15 cellular contexts compared by ENCODE assay signal in genomic region chr1:178932966-178933603, GRCh38.
DNase-seq lines count a peak whose midpoint lies in the region; ATAC-seq and TF ChIP-seq lines count a peak whose summit lies in the region.
"Had no signal": no experiment of that assay in that cellular context is flagged by ENCODE, and none has a peak within 500 bp of the region (broad histone marks: within the 10 kb centered on the region; RNA-seq: fewer than 3 reads in every experiment).

No MANE protein-coding gene starts in this region.

- WGBS in body of pancreas, 2 donors: 78 to 82% methylated on average over 5 of the region's 5 CpGs

- H3K27me3 Mint-ChIP-seq in osteocyte (ENCODE audit: unreplicated experiment): peaks cover 4% of the 10 kb centered on the region
- H3K27me3 Mint-ChIP-seq: CD4-positive, alpha-beta T cell had no signal

- no peak for TF ChIP-seq POLR2A in body of pancreas (IDR thresholded peaks at IDR 0.05)

- ATAC-seq in body of pancreas (peak; percentile 19), left cardiac atrium (peak; percentile 19 to 47), upper lobe of right lung (no peak), HG03039 (IDR thresholded peaks at IDR 0.05; ENCODE audit: unreplicated experiment) (no peak)

- peaks cover 61% of the 10 kb centered on the region for H3K4me1 Mint-ChIP-seq in osteocyte (ENCODE audit: unreplicated experiment)

- DNase-seq in body of pancreas (peak in 1 of 4 donors; percentile 21), left cardiac atrium (no peak), osteocyte (ENCODE audit: extremely low spot score, unreplicated experiment) (no peak), upper lobe of right lung (no peak), GM19238 (ENCODE audit: insufficient read length, low spot score) (no peak)
- DNase-seq in stimulated activated CD4-positive, alpha-beta T cell treated with anti-CD3 and anti-CD28 coated beads, Interleukin-2, amount 100 ng/mL, for 48 hours: no peak
- DNase-seq: activated CD8-positive, alpha-beta memory T cell treated with anti-CD3 and anti-CD28 coated beads for 24 hours; activated effector memory CD4-positive, alpha-beta T cell treated with anti-CD3 and anti-CD28 coated beads, Interleukin-2, amount 50 U/mL, for 16 hours; CD4-positive, alpha-beta T cell; NCI-H187 treated with DMSO at 0.1 percent for 48 hours; NCI-H510A; SK-N-SH had no signal

- H3K9me3 Mint-ChIP-seq in osteocyte (ENCODE audit: unreplicated experiment): no peaks in the 10 kb centered on the region
- H3K9me3 Mint-ChIP-seq: CD4-positive, alpha-beta T cell; HFFc6 had no signal

- no peaks in the 10 kb centered on the region for H3K9me3 ChIP-seq in body of pancreas
- H3K9me3 ChIP-seq in upper lobe of right lung: no peaks in the 10 kb centered on the region
- H3K9me3 ChIP-seq: neutrophil, SK-N-SH had no signal

- H3K27ac ChIP-seq in body of pancreas (peak overlapping the region in 1 of 4 donors; percentile 36), upper lobe of right lung (peak overlapping the region; percentile 77)
- H3K27ac ChIP-seq: neutrophil had no signal

- intact Hi-C loops in body of pancreas (cut with DNase I): no loop called here
- intact Hi-C loops in left cardiac atrium (cut with DNase I): no loop called here
- intact Hi-C loops in upper lobe of right lung (cut with DNase I): no loop called here

- TF ChIP-seq CTCF in body of pancreas (IDR thresholded peaks at IDR 0.05) (no peak), osteocyte (IDR thresholded peaks at IDR 0.05) (no peak), upper lobe of right lung (IDR thresholded peaks at IDR 0.05) (no peak)

- peak overlapping the region; percentile 93 for H3K27ac Mint-ChIP-seq in osteocyte (ENCODE audit: unreplicated experiment)
- H3K27ac Mint-ChIP-seq: CD4-positive, alpha-beta T cell; HFFc6 had no signal

- H3K36me3 ChIP-seq in body of pancreas (replicated peaks in 1 of 2; ENCODE audit: insufficient read depth in 1 of 2, low read depth in 2 of 2) (no peaks in the 10 kb centered on the region), upper lobe of right lung (no peaks in the 10 kb centered on the region)
- H3K36me3 ChIP-seq: neutrophil had no signal

- H3K4me1 ChIP-seq in body of pancreas (no peaks in the 10 kb centered on the region), upper lobe of right lung (peaks cover 22% of the 10 kb centered on the region)

- H3K4me3 ChIP-seq in body of pancreas (no peak overlapping the region), upper lobe of right lung (no peak overlapping the region)

- H3K36me3 Mint-ChIP-seq in osteocyte (ENCODE audit: unreplicated experiment): no peaks in the 10 kb centered on the region

- H3K27me3 ChIP-seq in body of pancreas (no peaks in the 10 kb centered on the region), upper lobe of right lung (no peaks in the 10 kb centered on the region)
- H3K27me3 ChIP-seq: neutrophil had no signal

- H3K4me3 Mint-ChIP-seq in osteocyte (ENCODE audit: unreplicated experiment): no peak overlapping the region
- H3K4me3 Mint-ChIP-seq: CD4-positive, alpha-beta T cell; HFFc6 had no signal

Comparison
In these comparisons a context has a peak if more than half of its experiments do, and no peak if none do; other contexts are left out.
1. ATAC-seq: peak in body of pancreas (single experiment) and left cardiac atrium (2 of 2); none in upper lobe of right lung (single experiment) and HG03039 (single experiment).